In the genomic region with DNA sequence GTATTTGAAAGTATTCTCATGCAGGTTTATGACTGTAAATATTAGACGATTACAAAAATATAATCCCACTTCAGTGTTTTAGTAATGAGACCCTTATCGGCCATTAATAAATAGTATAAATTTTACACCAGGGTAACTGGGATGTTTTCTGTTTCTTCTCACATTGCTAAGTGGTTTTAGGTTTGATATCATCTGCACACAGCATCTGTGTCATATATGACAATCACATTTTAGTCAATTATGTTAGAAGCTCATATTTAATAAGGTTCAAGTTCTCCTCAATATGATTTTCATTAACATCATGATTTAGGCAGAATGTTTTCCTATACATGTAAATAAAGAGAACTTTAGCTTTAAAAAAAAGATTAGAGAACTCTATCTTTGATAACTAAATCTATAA, we compare ENCODE assay signal across 25 cellular contexts.
"Had no signal": no experiment of that assay in that cellular context is flagged by ENCODE, and none has a peak within 500 bp of the region (broad histone marks: within the 10 kb centered on the region; RNA-seq: fewer than 3 reads in every experiment).

No MANE protein-coding gene starts in this region.

- DNase-seq: activated CD4-positive, alpha-beta T cell treated with anti-CD3 and anti-CD28 coated beads, Interleukin-2, amount 10 ng/mL, durations not matched to agents 24 days and 14 days; activated CD4-positive, alpha-beta T cell treated with anti-CD3 and anti-CD28 coated beads, Interleukin-2, amount 50 U/mL, for 4 hours; activated CD8-positive, alpha-beta T cell treated with anti-CD3 and anti-CD28 coated beads for 36 hours; activated effector memory CD4-positive, alpha-beta T cell treated with Interleukin-2 at 50 U/mL for 16 hours; activated naive CD4-positive, alpha-beta T cell treated with anti-CD3 and anti-CD28 coated beads, Interleukin-2, amount 10 ng/mL, durations not matched to agents 7 days and 5 days; activated naive CD8-positive, alpha-beta T cell treated with anti-CD3 and anti-CD28 coated beads, Interleukin-2, amount 50 U/mL, for 24 hours; activated T-cell treated with anti-CD3 and anti-CD28 coated beads, Interleukin-2, amount 50 U/mL, for 1 hour; anterior cingulate cortex; caudate nucleus; cerebellar nuclear complex; Kasumi-1; KBM-7; MG63; MV-4-11; NCI-H1092; NCI-H146; NCI-H187; NCI-H2029 treated with DMSO at 0.1 percent for 48 hours; NCI-H2107; NCI-H2171; NCI-H510A; NCI-H526; NCI-H748 treated with DMSO at 0.1 percent for 48 hours; OCI-M1; Right ventricle myocardium superior had no signal

- H3K27me3 ChIP-seq: MG63 had no signal

- H3K4me3 ChIP-seq: MG63 had no signal

- H3K9me3 ChIP-seq: MG63 had no signal
